8 cellular contexts compared by ENCODE assay signal in genomic region chr1:169486281-169486904, GRCh38. TPM values are rescaled to one million over a fixed set of nuclear protein-coding genes. Genes with fewer than 3 reads are reported as not detected.
A peak's percentile ranks its signal among the peaks of the same experiment; 100 is the strongest.
DNase-seq lines count a peak whose midpoint lies in the region; ATAC-seq and TF ChIP-seq lines count a peak whose summit lies in the region.

No MANE protein-coding gene starts in this region.

- no peak for DNase-seq in activated CD4-positive, alpha-beta T cell treated with anti-CD3 and anti-CD28 coated beads for 36 hours
- no peak for DNase-seq in activated CD4-positive, alpha-beta T cell treated with anti-CD3 and anti-CD28 coated beads for 1 hour
- DNase-seq in endothelial cell (ENCODE audit: low spot score) (no peak), natural killer cell (no peak), NCI-H2227 treated with DMSO at 0.1 percent for 48 hours (lab: John Stamatoyannopoulos, UW) (no peak)

- H3K27me3 Mint-ChIP-seq in activated CD4-positive, alpha-beta T cell treated with anti-CD3 and anti-CD28 coated beads for 36 hours: peaks cover 1% of the 10 kb centered on the region
- peaks cover 8% of the 10 kb centered on the region for H3K27me3 Mint-ChIP-seq in endothelial cell (ENCODE audit: unreplicated experiment)
- H3K27me3 Mint-ChIP-seq in natural killer cell (ENCODE audit: low read depth in 2 of 2): no peaks in the 10 kb centered on the region

- H3K4me3 Mint-ChIP-seq in activated CD4-positive, alpha-beta T cell treated with anti-CD3 and anti-CD28 coated beads for 36 hours: peak overlapping the region; percentile 93
- H3K4me3 Mint-ChIP-seq in endothelial cell (ENCODE audit: unreplicated experiment) (peak overlapping the region; percentile 94), natural killer cell (peak overlapping the region; percentile 96)

- ATAC-seq in activated CD4-positive, alpha-beta T cell treated with anti-CD3 and anti-CD28 coated beads for 36 hours: peak; percentile 2
- ATAC-seq in natural killer cell (no peak), GM18868 (IDR thresholded peaks at IDR 0.05; ENCODE audit: unreplicated experiment) (no peak), HG03045 (IDR thresholded peaks at IDR 0.05; ENCODE audit: unreplicated experiment) (no peak)

- no peaks in the 10 kb centered on the region for H3K9me3 Mint-ChIP-seq in activated CD4-positive, alpha-beta T cell treated with anti-CD3 and anti-CD28 coated beads for 36 hours (ENCODE audit: low read depth)
- H3K9me3 Mint-ChIP-seq in endothelial cell (ENCODE audit: unreplicated experiment): no peaks in the 10 kb centered on the region
- no peaks in the 10 kb centered on the region for H3K9me3 Mint-ChIP-seq in natural killer cell

- CTCF ChIA-PET in activated CD4-positive, alpha-beta T cell treated with anti-CD3 and anti-CD28 coated beads for 36 hours (lab: Charles Lee): interaction anchor here (0.7 to 1.8 kb wide), 8 partner anchors 10 to 1143 kb away, joined by 3 to 6 read pairs (median 3); partner anchors contain the start of gene F5

- H3K27ac Mint-ChIP-seq in activated CD4-positive, alpha-beta T cell treated with anti-CD3 and anti-CD28 coated beads for 36 hours: peak overlapping the region; percentile 94
- H3K27ac Mint-ChIP-seq in endothelial cell (ENCODE audit: unreplicated experiment) (peak overlapping the region; percentile 99), natural killer cell (peak overlapping the region; percentile 90 to 92)

- POLR2A ChIA-PET in activated CD4-positive, alpha-beta T cell treated with anti-CD3 and anti-CD28 coated beads for 36 hours (lab: Charles Lee): interaction anchor here (0.6 kb wide), 2 partner anchors 10 to 97 kb away, joined by 3 to 4 read pairs; no protein-coding TSS in a partner anchor

- intact Hi-C loops in activated CD4-positive, alpha-beta T cell treated with anti-CD3 and anti-CD28 coated beads for 36 hours (cut with DNase I, micrococcal nuclease): loop anchor here (2.0 to 10.0 kb wide), 11 partner anchors 98 to 1309 kb away; partner anchors contain the start of genes ATP1B1 (in 1 of the 2), BLZF1 (in 1 of the 2), KIFAP3 (in 1 of the 2) and NME7 (in 1 of the 2)
- intact Hi-C loops in natural killer cell (cut with micrococcal nuclease): loop anchor here (1.0 to 2.0 kb wide), 2 partner anchors 60 to 118 kb away; partner anchors contain the start of gene BLZF1

- TF ChIP-seq CTCF in endothelial cell (IDR thresholded peaks at IDR 0.05; ENCODE audit: unreplicated experiment) (no peak), natural killer cell (IDR thresholded peaks at IDR 0.05) (no peak)

- peaks cover 6% of the 10 kb centered on the region for H3K36me3 Mint-ChIP-seq in activated CD4-positive, alpha-beta T cell treated with anti-CD3 and anti-CD28 coated beads for 36 hours (ENCODE audit: low read depth)
- no peaks in the 10 kb centered on the region for H3K36me3 Mint-ChIP-seq in endothelial cell (ENCODE audit: low read depth, unreplicated experiment)
- no peaks in the 10 kb centered on the region for H3K36me3 Mint-ChIP-seq in natural killer cell

- peaks cover 48% of the 10 kb centered on the region for H3K4me1 Mint-ChIP-seq in activated CD4-positive, alpha-beta T cell treated with anti-CD3 and anti-CD28 coated beads for 36 hours
- H3K4me1 Mint-ChIP-seq in endothelial cell (ENCODE audit: unreplicated experiment): peaks cover 36% of the 10 kb centered on the region
- H3K4me1 Mint-ChIP-seq in natural killer cell: peaks cover 31 to 39% of the 10 kb centered on the region in 2 donors

TF ChIP-seq in PFSK-1, 5 proteins besides CTCF, POLR2A, EP300 and RAD21:
- TF ChIP-seq POLR2AphosphoS5 (IDR thresholded peaks at IDR 0.05; ENCODE audit: low read depth, low read length) (no peak), TAF1 (IDR thresholded peaks at IDR 0.05; ENCODE audit: borderline replicate concordance, insufficient read depth, low read length) (peak; percentile 18; the same call in 1 of the 2 replicates), REST (IDR thresholded peaks at IDR 0.05; ENCODE audit: insufficient read depth in 1 of 2, low read depth in 2 of 2, low read length in 2 of 2) (no peak), SIN3A (IDR thresholded peaks at IDR 0.05; ENCODE audit: borderline replicate concordance, insufficient read depth, low read length) (0 out of 2 replicates have a peak, but pooled peaks have one; percentile 62), FOXP2 (optimal IDR thresholded peaks at IDR 0.05; ENCODE audit: borderline replicate concordance, extremely low read depth, extremely low read length, insufficient read depth) (no peak)

RNA-seq across cellular contexts. Expression of gene SLC19A2, which starts 0.6 kb away (rescaled TPM):
- 1 to 10 TPM; 4.0 to 4.4 TPM for total RNA-seq in activated CD4-positive, alpha-beta T cell treated with anti-CD3 and anti-CD28 coated beads for 36 hours
- 2.7 TPM for polyA plus RNA-seq in PFSK-1 (2012; ENCODE audit: insufficient read length, low read depth)
- total RNA-seq in endothelial cell (ENCODE audit: unreplicated experiment): 6.1 TPM
- total RNA-seq in natural killer cell: 1 to 10 TPM; 5.0 to 6.3 (median 5.3) TPM

RNA-seq across cellular contexts. Expression of gene CCDC181, which starts 59.1 kb away (rescaled TPM):
- under 1 TPM; 0.11 to 0.14 TPM for total RNA-seq in activated CD4-positive, alpha-beta T cell treated with anti-CD3 and anti-CD28 coated beads for 36 hours
- polyA plus RNA-seq in PFSK-1 (2012; ENCODE audit: insufficient read length, low read depth): not detected
- total RNA-seq in endothelial cell (ENCODE audit: unreplicated experiment) (0.80 TPM), natural killer cell (not detected)
